In the genomic region with DNA sequence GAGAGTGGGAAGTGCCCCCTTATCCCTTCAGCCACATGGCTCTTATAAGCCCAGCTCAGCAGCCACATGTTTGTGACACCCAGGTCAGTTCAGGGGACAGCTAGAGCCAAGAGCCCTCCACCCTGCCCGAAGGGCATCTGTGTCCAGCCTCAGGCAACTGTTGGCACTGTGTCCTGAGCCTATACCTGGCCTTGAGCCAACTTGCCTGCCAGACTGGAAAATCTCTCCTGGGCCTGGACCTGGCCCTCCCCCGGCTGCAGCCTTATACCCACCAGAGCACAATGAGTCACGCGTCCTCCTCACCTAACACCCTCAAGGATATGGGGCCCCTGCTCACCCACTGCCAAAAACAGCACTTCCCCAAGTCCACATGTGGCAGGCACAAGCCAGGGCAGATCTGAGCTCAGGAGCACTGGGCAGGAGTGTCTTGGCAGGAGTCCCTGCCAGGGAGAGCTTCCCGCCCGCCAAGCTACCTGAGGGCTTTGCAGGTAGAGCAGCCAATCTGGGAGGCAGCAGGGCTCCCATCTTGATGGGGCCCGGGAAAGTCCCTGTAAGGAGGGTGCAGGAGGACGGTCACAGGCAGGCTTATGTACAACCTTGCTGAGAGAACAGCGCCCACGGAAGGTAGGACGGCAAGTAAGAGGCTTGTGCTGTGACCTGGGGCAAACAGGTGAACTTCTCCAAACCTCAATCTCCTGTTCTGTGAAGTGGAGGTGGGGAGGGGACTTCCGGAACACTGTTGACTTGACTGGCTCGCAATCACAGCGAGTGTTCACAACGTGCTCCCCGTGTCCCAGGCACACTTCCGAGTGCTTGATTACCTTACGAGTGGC, we compare ENCODE assay signal across 8 cellular contexts. TPM values are rescaled to one million over a fixed set of nuclear protein-coding genes. Genes with fewer than 3 reads are reported as not detected.
DNase-seq lines count a peak whose midpoint lies in the region; ATAC-seq, FAIRE-seq and TF ChIP-seq lines count a peak whose summit lies in the region.

No MANE protein-coding gene starts in this region.

- POLR2A ChIA-PET in GM12878 (lab: Charles Lee) = interaction anchor here (1.4 kb wide), 1 partner anchor 47 kb away, joined by 3 read pairs; no protein-coding TSS in a partner anchor

- no peak overlapping the region for H3K4me3 Mint-ChIP-seq in HFFc6
- peak overlapping the region; percentile 85 for H3K4me3 Mint-ChIP-seq in T-helper 17 cell
- peak overlapping the region; percentile 69 to 91 for H3K4me3 Mint-ChIP-seq in stimulated activated naive CD8-positive, alpha-beta T cell treated with anti-CD3 and anti-CD28 coated beads, Interleukin-15, amount 100 ng/mL, for 72 hours

- H4K20me1 ChIP-seq in GM12878 (ENCODE audit: control insufficient read depth, insufficient read depth) = no peaks in the 10 kb centered on the region

- DNase-seq in HFFc6 (no peak), T-helper 17 cell (peak; percentile 30 to 39 (median 32)), GM12878 (ENCODE audit: low read depth, low spot score) (no peak), lung (ENCODE audit: low spot score) (peak; percentile 82), NCI-H187 (lab: John Stamatoyannopoulos, UW) (no peak), GM10266 (ENCODE audit: extremely low spot score) (no peak)
- DNase-seq in stimulated activated naive CD8-positive, alpha-beta T cell treated with anti-CD3 and anti-CD28 coated beads, Interleukin-15, amount 100 ng/mL, for 72 hours = peak; percentile 47 to 54

- no peak for FAIRE-seq in GM12878 (lab: Jason Lieb, UNC)

- 0 out of 2 replicates have a peak overlapping the region, but pooled peaks have one; percentile 34 for H3K4me2 ChIP-seq in GM12878 (ENCODE audit: control insufficient read depth, insufficient read depth)

- peak; percentile 97 for ATAC-seq in T-helper 17 cell
- peak; percentile 53 for ATAC-seq in GM12878
- ATAC-seq in lung (ENCODE audit: insufficient read depth, low FRiP score) = peak; percentile 53
- ATAC-seq in stimulated activated naive CD8-positive, alpha-beta T cell treated with anti-CD3 and anti-CD28 coated beads, Interleukin-15, amount 100 ng/mL, for 72 hours = peak; percentile 87
- no peak for ATAC-seq in HG03045 (IDR thresholded peaks at IDR 0.05; ENCODE audit: unreplicated experiment)

- no peaks in the 10 kb centered on the region for H3K9me3 ChIP-seq in T-helper 17 cell (ENCODE audit: control insufficient read depth, low read length, poor library complexity, severe bottlenecking)
- H3K9me3 ChIP-seq in GM12878 (replicated peaks; ENCODE audit: control insufficient read depth, insufficient read depth, low read length) = no peaks in the 10 kb centered on the region
- H3K9me3 ChIP-seq in lung (ENCODE audit: control insufficient read depth in 2 of 2, insufficient read depth in 1 of 2, low read length in 1 of 2) = no peaks in the 10 kb centered on the region

- TF ChIP-seq RAD21 in GM12878 (IDR thresholded peaks at IDR 0.05; ENCODE audit: insufficient read depth, low read depth, low read length) = no peak

- no peak overlapping the region for H3K27ac ChIP-seq in GM12878 (ENCODE audit: control insufficient read depth, insufficient read depth)
- H3K27ac ChIP-seq in lung (ENCODE audit: low read depth in 1 of 2, low read length in 1 of 2) = peak overlapping the region; percentile 47 to 70

- TF ChIP-seq CTCF in HFFc6 (IDR thresholded peaks at IDR 0.05) (no peak), GM12878 (IDR thresholded peaks at IDR 0.05 in 2 of 3, conservative IDR thresholded peaks at IDR 0.05 in 1 of 3; ENCODE audit: control insufficient read depth in 2 of 3, extremely low read depth in 1 of 3, insufficient read depth in 1 of 3, low read depth in 3 of 3, low read length in 3 of 3) (no peak), lung (IDR thresholded peaks at IDR 0.05; ENCODE audit: control extremely low read depth, extremely low read depth) (no peak), GM10266 (IDR thresholded peaks at IDR 0.05; ENCODE audit: control insufficient read depth, insufficient read depth, low read depth, missing control alignments) (no peak)

- H3K36me3 Mint-ChIP-seq in HFFc6 (ENCODE audit: low read depth) (no peaks in the 10 kb centered on the region), T-helper 17 cell (ENCODE audit: low read depth) (no peaks in the 10 kb centered on the region)

- H3K27ac Mint-ChIP-seq in HFFc6 = 0 out of 2 replicates have a peak overlapping the region, but pooled peaks have one; percentile 7
- H3K27ac Mint-ChIP-seq in T-helper 17 cell = peak overlapping the region; percentile 93
- H3K27ac Mint-ChIP-seq in stimulated activated naive CD8-positive, alpha-beta T cell treated with anti-CD3 and anti-CD28 coated beads, Interleukin-15, amount 100 ng/mL, for 72 hours = peak overlapping the region; percentile 91 to 94

- H3K9me3 Mint-ChIP-seq in HFFc6 = no peaks in the 10 kb centered on the region
- H3K9me3 Mint-ChIP-seq in stimulated activated naive CD8-positive, alpha-beta T cell treated with anti-CD3 and anti-CD28 coated beads, Interleukin-15, amount 100 ng/mL, for 72 hours = no peaks in the 10 kb centered on the region

- H3K27me3 Mint-ChIP-seq in HFFc6 (ENCODE audit: insufficient read depth) = peaks cover 6% of the 10 kb centered on the region; the same call in 1 of the 2 replicates
- peaks cover 6% of the 10 kb centered on the region for H3K27me3 Mint-ChIP-seq in T-helper 17 cell
- H3K27me3 Mint-ChIP-seq in stimulated activated naive CD8-positive, alpha-beta T cell treated with anti-CD3 and anti-CD28 coated beads, Interleukin-15, amount 100 ng/mL, for 72 hours = no peaks in the 10 kb centered on the region

- H3K9ac ChIP-seq in GM12878 (ENCODE audit: control insufficient read depth, insufficient read depth, low read length) = no peak overlapping the region

- RAD21 ChIA-PET in GM12878 (lab: Charles Lee; ENCODE audit: unreplicated experiment) = interaction anchor here (0.8 kb wide), 1 partner anchor 75 kb away, joined by 3 read pairs; no protein-coding TSS in a partner anchor

- intact Hi-C loops in GM12878 (cut with micrococcal nuclease; ENCODE audit: unreplicated experiment) = no loop called here

- no peak for TF ChIP-seq POLR2A in GM12878 (IDR thresholded peaks at IDR 0.05; ENCODE audit: low read depth, low read length)

- CTCF ChIA-PET in GM12878 (lab: Yijun Ruan, JAX) = interaction anchor here (1.6 kb wide), 1 partner anchor 460 kb away, joined by 3 read pairs; no protein-coding TSS in a partner anchor

- no peaks in the 10 kb centered on the region for H3K36me3 ChIP-seq in GM12878 (ENCODE audit: control insufficient read depth in 2 of 2, insufficient read depth in 2 of 2, low read length in 1 of 2)
- H3K36me3 ChIP-seq in lung (ENCODE audit: control insufficient read depth in 2 of 2, insufficient read depth in 2 of 2, low read length in 2 of 2) = no peaks in the 10 kb centered on the region

- TF ChIP-seq EP300 in GM12878 (IDR thresholded peaks at IDR 0.05; ENCODE audit: borderline replicate concordance in 1 of 2, control insufficient read depth in 1 of 2, low read depth in 2 of 2, low read length in 2 of 2) = no peak

- H3K27me3 ChIP-seq in GM12878 (replicated peaks in 1 of 2; ENCODE audit: control insufficient read depth in 2 of 2, insufficient read depth in 2 of 2, low read length in 1 of 2) = no peaks in the 10 kb centered on the region; a peak in 1 of 4 replicates
- no peaks in the 10 kb centered on the region for H3K27me3 ChIP-seq in lung (ENCODE audit: control insufficient read depth, insufficient read depth)

- H2AFZ ChIP-seq in GM12878 (ENCODE audit: control insufficient read depth, low read depth, low read length) = peak overlapping the region; percentile 51

- SMC1A ChIA-PET in GM12878 (lab: Charles Lee; ENCODE audit: uncharacterized antibody, unreplicated experiment) = interaction anchor here (0.6 kb wide), 1 partner anchor 158 kb away, joined by 5 read pairs; no protein-coding TSS in a partner anchor

- H3K4me1 Mint-ChIP-seq in HFFc6 (ENCODE audit: low read depth) (peaks cover 9% of the 10 kb centered on the region), T-helper 17 cell (peaks cover 14% of the 10 kb centered on the region)
- H3K4me1 Mint-ChIP-seq in stimulated activated naive CD8-positive, alpha-beta T cell treated with anti-CD3 and anti-CD28 coated beads, Interleukin-15, amount 100 ng/mL, for 72 hours = peaks cover 31% of the 10 kb centered on the region

- no peaks in the 10 kb centered on the region for H3K79me2 ChIP-seq in GM12878 (ENCODE audit: control insufficient read depth, insufficient read depth, low read length)

- in situ Hi-C loops in GM12878 (cut with MboI) = no loop called here

- 36% methylated on average over 17 of the region's 18 CpGs for WGBS in GM12878 (ENCODE audit: insufficient coverage, insufficient replicate concordance, low lambda C conversion rate, missing lambda C conversion rate)
- WGBS in lung, 2 donors = 49 to 53% methylated on average over 18 of the region's 18 CpGs

- no peak overlapping the region for H3K4me3 ChIP-seq in GM12878
- H3K4me3 ChIP-seq in lung = no peak overlapping the region

- H3K4me1 ChIP-seq in GM12878 (ENCODE audit: control insufficient read depth, insufficient read depth, low read length) (peaks cover 17% of the 10 kb centered on the region), lung (ENCODE audit: control insufficient read depth in 2 of 2, insufficient read depth in 2 of 2, low read length in 2 of 2) (peaks cover 0 to 8% of the 10 kb centered on the region in 2 donors)

- no TSS peak for BruUV-seq in GM12878 (replicated peaks; lab: Mats Ljungman, UMichigan)

RNA-seq across cellular contexts. Expression of gene HSPG2, which starts 19.8 kb away (rescaled TPM):
- total RNA-seq in HFFc6 (2021; fragmentation: NEBNext Ultra II Directional; extraction: Animal tissue kit (Norgen Biotek cat#: 25700)) = 100 to 1,000 TPM; 275 to 430 (median 297) TPM
- total RNA-seq in T-helper 17 cell (1 to 10 TPM; 1.2 to 1.6 TPM), GM12878 (2014; rRNA removed) (0.82 and 1.2 TPM in 2 replicates), GM12878 (2014; rRNA removed; fragmentation: Illumina TruSeq; extraction: Trizol) (0.63 and 0.83 TPM in 2 replicates), GM12878 (2021) (3.4 and 3.5 TPM in 2 replicates), lung (100 to 1,000 TPM; 180 to 335 TPM)
- 47.4 and 56.6 TPM in 2 replicates for total RNA-seq in GM12878 (2013; cell fraction: nucleolus; rRNA removed)
- polyA plus RNA-seq in GM12878 (2011; ENCODE audit: low read depth) = 0.75 TPM
- polyA plus RNA-seq in GM12878 (2011; rRNA removed) (0.62 and 0.71 TPM in 2 replicates), GM12878 (2014; fragmentation: Illumina TruSeq; extraction: Trizol) (0.06 and 0.40 TPM in 2 replicates), GM12878 (2014; fragmentation: Nextera tagmentation; extraction: Ambion mirVana) (not detected), GM12878 (2014; rRNA removed) (0.76 and 1.3 TPM in 2 replicates), GM12878 (2016; fragmentation: Nextera tagmentation; extraction: Ambion mirVana) (1 to 10 TPM in 1 of 2 experiments, under 1 TPM in 1; 0.30 to 1.1 TPM), lung (100 to 1,000 TPM in 1 of 2 donors, 10 to 100 TPM in 1; 58.0 to 100 TPM)
- 0.93 and 1.1 TPM in 2 replicates for polyA plus RNA-seq in GM12878 (2011; cell fraction: cytosol; rRNA removed)
- 6.3 and 9.3 TPM in 2 replicates for polyA plus RNA-seq in GM12878 (2011; cell fraction: nucleus; rRNA removed)
- polyA plus RNA-seq in GM12878 (2012) = 4.3 and 6.8 TPM in 2 replicates
- 2.3 and 6.0 TPM in 2 replicates for polyA minus RNA-seq in GM12878 (2011; rRNA and poly(A)+ RNA removed)
- polyA minus RNA-seq in GM12878 (2011; cell fraction: cytosol; rRNA and poly(A)+ RNA removed) = 1.5 and 2.3 TPM in 2 replicates
- 4.8 and 5.2 TPM in 2 replicates for polyA minus RNA-seq in GM12878 (2011; cell fraction: nucleus; rRNA and poly(A)+ RNA removed)

RNA-seq across cellular contexts. Expression of gene CELA3B, which starts 19.9 kb away (rescaled TPM):
- not detected for total RNA-seq in HFFc6 (2021; fragmentation: NEBNext Ultra II Directional; extraction: Animal tissue kit (Norgen Biotek cat#: 25700))
- total RNA-seq in T-helper 17 cell (not detected), GM12878 (2014; rRNA removed) (not detected in 2 replicates), GM12878 (2014; rRNA removed; fragmentation: Illumina TruSeq; extraction: Trizol) (not detected in 2 replicates), GM12878 (2021) (4.1 and 6.4 TPM in 2 replicates), lung (1 to 10 TPM in 1 of 2 donors, not detected in 1; 6.7 TPM)
- not detected in 2 replicates for total RNA-seq in GM12878 (2013; cell fraction: nucleolus; rRNA removed)
- polyA plus RNA-seq in GM12878 (2011; ENCODE audit: low read depth) = not detected
- polyA plus RNA-seq in GM12878 (2011; rRNA removed) (not detected in 2 replicates), GM12878 (2014; fragmentation: Illumina TruSeq; extraction: Trizol) (not detected in 2 replicates), GM12878 (2014; fragmentation: Nextera tagmentation; extraction: Ambion mirVana) (not detected), GM12878 (2014; rRNA removed) (not detected in 2 replicates), GM12878 (2016; fragmentation: Nextera tagmentation; extraction: Ambion mirVana) (not detected), lung (under 1 TPM; 0.18 to 0.37 TPM)
- not detected in 2 replicates for polyA plus RNA-seq in GM12878 (2011; cell fraction: cytosol; rRNA removed)
- polyA plus RNA-seq in GM12878 (2011; cell fraction: nucleus; rRNA removed) = not detected in 2 replicates
- not detected in 2 replicates for polyA plus RNA-seq in GM12878 (2012)
- polyA minus RNA-seq in GM12878 (2011; rRNA and poly(A)+ RNA removed) = not detected in 2 replicates
- not detected in 2 replicates for polyA minus RNA-seq in GM12878 (2011; cell fraction: cytosol; rRNA and poly(A)+ RNA removed)
- not detected in 2 replicates for polyA minus RNA-seq in GM12878 (2011; cell fraction: nucleus; rRNA and poly(A)+ RNA removed)

RNA-seq across cellular contexts. Expression of gene CELA3A, which starts 44.5 kb away (rescaled TPM):
- not detected for total RNA-seq in HFFc6 (2021; fragmentation: NEBNext Ultra II Directional; extraction: Animal tissue kit (Norgen Biotek cat#: 25700))
- not detected for total RNA-seq in T-helper 17 cell
- total RNA-seq in GM12878 (2013; cell fraction: nucleolus; rRNA removed) = not detected in 2 replicates
- not detected in 2 replicates for total RNA-seq in GM12878 (2014; rRNA removed)
- not detected in 2 replicates for total RNA-seq in GM12878 (2014; rRNA removed; fragmentation: Illumina TruSeq; extraction: Trizol)
- total RNA-seq in GM12878 (2021) = 7.6 and 9.0 TPM in 2 replicates
- not detected for polyA plus RNA-seq in GM12878 (2011; ENCODE audit: low read depth)
- not detected in 2 replicates for polyA plus RNA-seq in GM12878 (2011; rRNA removed)
- polyA plus RNA-seq in GM12878 (2011; cell fraction: cytosol; rRNA removed) = not detected in 2 replicates
- polyA plus RNA-seq in GM12878 (2011; cell fraction: nucleus; rRNA removed) = not detected in 2 replicates
- polyA plus RNA-seq in GM12878 (2012) = not detected in 2 replicates
- polyA plus RNA-seq in GM12878 (2014; fragmentation: Illumina TruSeq; extraction: Trizol) = not detected in 2 replicates
- not detected for polyA plus RNA-seq in GM12878 (2014; fragmentation: Nextera tagmentation; extraction: Ambion mirVana)
- not detected in 2 replicates for polyA plus RNA-seq in GM12878 (2014; rRNA removed)
- polyA plus RNA-seq in GM12878 (2016; fragmentation: Nextera tagmentation; extraction: Ambion mirVana) = not detected
- not detected in 2 replicates for polyA minus RNA-seq in GM12878 (2011; rRNA and poly(A)+ RNA removed)
- polyA minus RNA-seq in GM12878 (2011; cell fraction: cytosol; rRNA and poly(A)+ RNA removed) = not detected in 2 replicates
- not detected in 2 replicates for polyA minus RNA-seq in GM12878 (2011; cell fraction: nucleus; rRNA and poly(A)+ RNA removed)
- 10 to 100 TPM in 1 of 2 donors, not detected in 1; 11.7 TPM for total RNA-seq in lung
- polyA plus RNA-seq in lung = under 1 TPM; 0.26 to 0.92 TPM

Comparison
In these comparisons a context has a peak if more than half of its experiments do, and no peak if none do; other contexts are left out.
1. DNase-seq: peak in T-helper 17 cell (3 of 3), lung (single experiment) and stimulated activated naive CD8-positive, alpha-beta T cell treated with anti-CD3 and anti-CD28 coated beads, Interleukin-15, amount 100 ng/mL, for 72 hours (2 of 2); none in HFFc6 (single experiment), GM12878 (single experiment), NCI-H187 (0 of 2) and GM10266 (single experiment).
2. H3K27ac Mint-ChIP-seq: peak in every context shown above with its lines; median percentile 93 in T-helper 17 cell; 92 in stimulated activated naive CD8-positive, alpha-beta T cell treated with anti-CD3 and anti-CD28 coated beads, Interleukin-15, amount 100 ng/mL, for 72 hours; 7 in HFFc6.